14 cellular contexts compared by ENCODE assay signal in genomic region chr15:67100124-67100791, GRCh38. TPM values are rescaled to one million over a fixed set of nuclear protein-coding genes. Genes with fewer than 3 reads are reported as not detected.
DNase-seq lines count a peak whose midpoint lies in the region; TF ChIP-seq lines count a peak whose summit lies in the region.
"Had no signal": no experiment of that assay in that cellular context is flagged by ENCODE, and none has a peak within 500 bp of the region (broad histone marks: within the 10 kb centered on the region; RNA-seq: fewer than 3 reads in every experiment).

No MANE protein-coding gene starts in this region.

- H3K27ac Mint-ChIP-seq in activated CD4-positive, alpha-beta T cell treated with anti-CD3 and anti-CD28 coated beads, Interleukin-2, amount 10 ng/mL, durations not matched to agents 24 days and 14 days, result peak overlapping the region; percentile 88
- H3K27ac Mint-ChIP-seq in activated T-helper 2 cell treated with anti-CD3 and anti-CD28 coated beads, Interferon-gamma antibody, Interleukin-2, Interleukin-4, amounts not matched to agents 10 μg/mL and 5 μg/mL and 100 μg/mL, durations not matched to agents 14 hours and 24 hours and 36 hours, result peak overlapping the region; percentile 41
- H3K27ac Mint-ChIP-seq in nephron progenitor cell, result peak overlapping the region; percentile 19

- peak overlapping the region; percentile 86 for H3K4me3 Mint-ChIP-seq in activated CD4-positive, alpha-beta T cell treated with anti-CD3 and anti-CD28 coated beads, Interleukin-2, amount 10 ng/mL, durations not matched to agents 24 days and 14 days
- peak overlapping the region; percentile 6 for H3K4me3 Mint-ChIP-seq in activated T-helper 2 cell treated with anti-CD3 and anti-CD28 coated beads, Interferon-gamma antibody, Interleukin-2, Interleukin-4, amounts not matched to agents 10 μg/mL and 5 μg/mL and 100 μg/mL, durations not matched to agents 14 hours and 24 hours and 36 hours (ENCODE audit: low read depth)
- H3K4me3 Mint-ChIP-seq in nephron progenitor cell, result no peak overlapping the region

- no peak overlapping the region for H3K4me3 ChIP-seq in Karpas-422 (ENCODE audit: low read length)

- H3K4me2 ChIP-seq in Karpas-422 (ENCODE audit: low read depth, low read length, poor library complexity, severe bottlenecking), result peak overlapping the region; percentile 50

- peaks cover 55% of the 10 kb centered on the region for H3K4me1 ChIP-seq in Karpas-422 (ENCODE audit: low read length)

- no peaks in the 10 kb centered on the region for H3K79me2 ChIP-seq in Karpas-422 (ENCODE audit: low read length)

- H3K9me3 Mint-ChIP-seq in activated CD4-positive, alpha-beta T cell treated with anti-CD3 and anti-CD28 coated beads, Interleukin-2, amount 10 ng/mL, durations not matched to agents 24 days and 14 days, result peaks cover 4% of the 10 kb centered on the region
- no peaks in the 10 kb centered on the region for H3K9me3 Mint-ChIP-seq in activated T-helper 2 cell treated with anti-CD3 and anti-CD28 coated beads, Interferon-gamma antibody, Interleukin-2, Interleukin-4, amounts not matched to agents 10 μg/mL and 5 μg/mL and 100 μg/mL, durations not matched to agents 14 hours and 24 hours and 36 hours
- H3K9me3 Mint-ChIP-seq in nephron progenitor cell, result no peaks in the 10 kb centered on the region

- H3K9me3 ChIP-seq in Karpas-422 (ENCODE audit: low read length), result no peaks in the 10 kb centered on the region

- no peak for TF ChIP-seq CTCF in nephron progenitor cell (IDR thresholded peaks at IDR 0.05)

- H4K20me1 ChIP-seq in Karpas-422 (ENCODE audit: insufficient read depth, low read depth, low read length), result peaks cover 27% of the 10 kb centered on the region; the same call in 1 of the 2 replicates

- no peaks in the 10 kb centered on the region for H3K27me3 Mint-ChIP-seq in activated CD4-positive, alpha-beta T cell treated with anti-CD3 and anti-CD28 coated beads, Interleukin-2, amount 10 ng/mL, durations not matched to agents 24 days and 14 days
- H3K27me3 Mint-ChIP-seq in activated T-helper 2 cell treated with anti-CD3 and anti-CD28 coated beads, Interferon-gamma antibody, Interleukin-2, Interleukin-4, amounts not matched to agents 10 μg/mL and 5 μg/mL and 100 μg/mL, durations not matched to agents 14 hours and 24 hours and 36 hours (ENCODE audit: low read depth), result no peaks in the 10 kb centered on the region
- H3K27me3 Mint-ChIP-seq in nephron progenitor cell (ENCODE audit: low read depth, poor library complexity), result peaks cover 7% of the 10 kb centered on the region

- no peaks in the 10 kb centered on the region for H3K9me2 ChIP-seq in Karpas-422 (replicated peaks; ENCODE audit: insufficient read depth, low read length)

- peaks cover 61% of the 10 kb centered on the region for H3K4me1 Mint-ChIP-seq in activated CD4-positive, alpha-beta T cell treated with anti-CD3 and anti-CD28 coated beads, Interleukin-2, amount 10 ng/mL, durations not matched to agents 24 days and 14 days
- peaks cover 61% of the 10 kb centered on the region for H3K4me1 Mint-ChIP-seq in activated T-helper 2 cell treated with anti-CD3 and anti-CD28 coated beads, Interferon-gamma antibody, Interleukin-2, Interleukin-4, amounts not matched to agents 10 μg/mL and 5 μg/mL and 100 μg/mL, durations not matched to agents 14 hours and 24 hours and 36 hours (ENCODE audit: low read depth)
- peaks cover 37% of the 10 kb centered on the region for H3K4me1 Mint-ChIP-seq in nephron progenitor cell

- intact Hi-C loops in activated CD4-positive, alpha-beta T cell treated with anti-CD3 and anti-CD28 coated beads, Interleukin-2, amount 10 ng/mL, durations not matched to agents 24 days and 14 days (cut with micrococcal nuclease), result loop anchor here (2.0 kb wide), 1 partner anchor 15 kb away; no protein-coding TSS in a partner anchor
- intact Hi-C loops in activated T-helper 2 cell treated with anti-CD3 and anti-CD28 coated beads, Interferon-gamma antibody, Interleukin-2, Interleukin-4, amounts not matched to agents 10 μg/mL and 5 μg/mL and 100 μg/mL, durations not matched to agents 14 hours and 24 hours and 36 hours (cut with micrococcal nuclease), result loop anchor here (2.0 kb wide), 1 partner anchor 29 kb away; no protein-coding TSS in a partner anchor

- no peak overlapping the region for H3K9ac ChIP-seq in Karpas-422 (ENCODE audit: low read length)

- no peaks in the 10 kb centered on the region for H3K36me3 ChIP-seq in Karpas-422 (ENCODE audit: insufficient read depth, low read length)

- no peaks in the 10 kb centered on the region for H3K27me3 ChIP-seq in Karpas-422 (ENCODE audit: low read length)

- no peak overlapping the region for H2AFZ ChIP-seq in Karpas-422 (ENCODE audit: low read length)

- peaks cover 48% of the 10 kb centered on the region for H3K36me3 Mint-ChIP-seq in activated CD4-positive, alpha-beta T cell treated with anti-CD3 and anti-CD28 coated beads, Interleukin-2, amount 10 ng/mL, durations not matched to agents 24 days and 14 days (ENCODE audit: low read depth)
- peaks cover 41% of the 10 kb centered on the region for H3K36me3 Mint-ChIP-seq in activated T-helper 2 cell treated with anti-CD3 and anti-CD28 coated beads, Interferon-gamma antibody, Interleukin-2, Interleukin-4, amounts not matched to agents 10 μg/mL and 5 μg/mL and 100 μg/mL, durations not matched to agents 14 hours and 24 hours and 36 hours (ENCODE audit: low read depth)
- H3K36me3 Mint-ChIP-seq in nephron progenitor cell (ENCODE audit: low read depth), result peaks cover 16% of the 10 kb centered on the region

- no peak for DNase-seq in activated CD4-positive, alpha-beta T cell treated with anti-CD3 and anti-CD28 coated beads, Interleukin-2, amount 10 ng/mL, durations not matched to agents 24 days and 14 days
- DNase-seq in activated CD4-positive, alpha-beta T cell treated with anti-CD3 and anti-CD28 coated beads, Interleukin-2, amount 50 U/mL, for 48 hours, result no peak
- DNase-seq in Karpas-422 (no peak), nephron progenitor cell (no peak), NCI-H1694 (lab: John Stamatoyannopoulos, UW) (no peak), inferior parietal cortex (ENCODE audit: extremely low spot score) (no peak), DMS153 treated with DMSO at 0.1 percent for 48 hours (lab: John Stamatoyannopoulos, UW; ENCODE audit: unreplicated experiment) (no peak)
- DNase-seq in activated T-helper 2 cell treated with anti-CD3 and anti-CD28 coated beads, Interferon-gamma antibody, Interleukin-2, Interleukin-4, amounts not matched to agents 10 μg/mL and 5 μg/mL and 100 μg/mL, durations not matched to agents 14 hours and 24 hours and 36 hours (ENCODE audit: low spot score), result no peak
- DNase-seq: activated naive CD4-positive, alpha-beta T cell treated with anti-CD3 and anti-CD28 coated beads, Interleukin-2, amount 50 U/mL, for 16 hours; islet precursor cell; mesenchymal stem cell; NCI-H1105; NCI-H345; stimulated activated naive CD4-positive, alpha-beta T cell treated with Interleukin-2 at 50 U/mL for 16 hours had no signal

- no peak overlapping the region for H3K27ac ChIP-seq in Karpas-422 (ENCODE audit: low read length)

RNA-seq across cellular contexts. Expression of gene SMAD3, which starts 34.9 kb away (rescaled TPM):
- total RNA-seq in activated CD4-positive, alpha-beta T cell treated with anti-CD3 and anti-CD28 coated beads, Interleukin-2, amount 10 ng/mL, durations not matched to agents 24 days and 14 days, result 59.9 and 61.6 TPM in 2 replicates
- total RNA-seq in Karpas-422 (2014; rRNA removed; shearing (Covaris generic); ENCODE audit: low replicate concordance), result 12.8 and 27.7 TPM in 2 replicates
- total RNA-seq in activated T-helper 2 cell treated with anti-CD3 and anti-CD28 coated beads, Interferon-gamma antibody, Interleukin-2, Interleukin-4, amounts not matched to agents 10 μg/mL and 5 μg/mL and 100 μg/mL, durations not matched to agents 14 hours and 24 hours and 36 hours, result 25.2 and 28.1 TPM in 2 replicates

Comparison
In these comparisons a context has a peak if more than half of its experiments do, and no peak if none do; other contexts are left out.
1. H3K27ac Mint-ChIP-seq: peak in every context shown above with its lines; median percentile 88 in activated CD4-positive, alpha-beta T cell treated with anti-CD3 and anti-CD28 coated beads, Interleukin-2, amount 10 ng/mL, durations not matched to agents 24 days and 14 days; 41 in activated T-helper 2 cell treated with anti-CD3 and anti-CD28 coated beads, Interferon-gamma antibody, Interleukin-2, Interleukin-4, amounts not matched to agents 10 μg/mL and 5 μg/mL and 100 μg/mL, durations not matched to agents 14 hours and 24 hours and 36 hours; 19 in nephron progenitor cell.